Comparison of ENCODE assay signal across 8 cellular contexts in the genomic region with DNA sequence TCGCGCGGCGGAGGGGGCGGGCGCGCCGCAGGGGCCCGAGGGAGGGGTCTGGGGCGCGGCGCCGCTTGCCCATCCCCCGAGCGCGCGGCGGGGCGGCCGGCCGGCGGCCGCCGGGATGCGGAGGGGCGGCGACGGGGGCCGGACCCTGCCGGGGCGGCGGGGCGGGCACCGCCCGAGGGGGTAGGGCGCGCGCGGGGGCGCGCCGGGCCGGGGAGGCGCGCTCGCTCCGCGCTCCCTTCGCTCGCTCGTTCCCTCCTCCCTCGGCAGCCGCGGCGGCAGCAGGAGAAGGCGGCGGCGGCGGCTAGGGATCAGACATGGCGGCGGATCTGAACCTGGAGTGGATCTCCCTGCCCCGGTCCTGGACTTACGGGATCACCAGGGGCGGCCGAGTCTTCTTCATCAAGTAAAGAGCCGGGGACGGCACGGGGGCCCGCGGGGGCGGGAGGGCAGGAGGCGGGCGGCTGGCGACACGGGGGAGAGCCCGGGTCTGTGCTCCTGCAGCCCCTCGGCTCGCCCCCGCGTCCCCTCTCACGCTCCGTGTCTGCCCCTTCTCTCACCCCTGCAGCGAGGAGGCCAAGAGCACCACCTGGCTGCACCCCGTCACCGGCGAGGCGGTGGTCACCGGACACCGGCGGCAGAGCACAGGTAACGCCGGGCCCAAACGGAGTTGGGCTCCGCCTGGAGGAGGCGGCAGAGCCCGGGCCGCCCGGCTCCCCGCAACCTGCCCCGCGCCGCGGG. TPM values are rescaled to one million over a fixed set of nuclear protein-coding genes. Genes with fewer than 3 reads are reported as not detected.
A peak's percentile ranks its signal among the peaks of the same experiment; 100 is the strongest.
DNase-seq lines count a peak whose midpoint lies in the region; ATAC-seq, FAIRE-seq and TF ChIP-seq lines count a peak whose summit lies in the region.

A gene with protein sequence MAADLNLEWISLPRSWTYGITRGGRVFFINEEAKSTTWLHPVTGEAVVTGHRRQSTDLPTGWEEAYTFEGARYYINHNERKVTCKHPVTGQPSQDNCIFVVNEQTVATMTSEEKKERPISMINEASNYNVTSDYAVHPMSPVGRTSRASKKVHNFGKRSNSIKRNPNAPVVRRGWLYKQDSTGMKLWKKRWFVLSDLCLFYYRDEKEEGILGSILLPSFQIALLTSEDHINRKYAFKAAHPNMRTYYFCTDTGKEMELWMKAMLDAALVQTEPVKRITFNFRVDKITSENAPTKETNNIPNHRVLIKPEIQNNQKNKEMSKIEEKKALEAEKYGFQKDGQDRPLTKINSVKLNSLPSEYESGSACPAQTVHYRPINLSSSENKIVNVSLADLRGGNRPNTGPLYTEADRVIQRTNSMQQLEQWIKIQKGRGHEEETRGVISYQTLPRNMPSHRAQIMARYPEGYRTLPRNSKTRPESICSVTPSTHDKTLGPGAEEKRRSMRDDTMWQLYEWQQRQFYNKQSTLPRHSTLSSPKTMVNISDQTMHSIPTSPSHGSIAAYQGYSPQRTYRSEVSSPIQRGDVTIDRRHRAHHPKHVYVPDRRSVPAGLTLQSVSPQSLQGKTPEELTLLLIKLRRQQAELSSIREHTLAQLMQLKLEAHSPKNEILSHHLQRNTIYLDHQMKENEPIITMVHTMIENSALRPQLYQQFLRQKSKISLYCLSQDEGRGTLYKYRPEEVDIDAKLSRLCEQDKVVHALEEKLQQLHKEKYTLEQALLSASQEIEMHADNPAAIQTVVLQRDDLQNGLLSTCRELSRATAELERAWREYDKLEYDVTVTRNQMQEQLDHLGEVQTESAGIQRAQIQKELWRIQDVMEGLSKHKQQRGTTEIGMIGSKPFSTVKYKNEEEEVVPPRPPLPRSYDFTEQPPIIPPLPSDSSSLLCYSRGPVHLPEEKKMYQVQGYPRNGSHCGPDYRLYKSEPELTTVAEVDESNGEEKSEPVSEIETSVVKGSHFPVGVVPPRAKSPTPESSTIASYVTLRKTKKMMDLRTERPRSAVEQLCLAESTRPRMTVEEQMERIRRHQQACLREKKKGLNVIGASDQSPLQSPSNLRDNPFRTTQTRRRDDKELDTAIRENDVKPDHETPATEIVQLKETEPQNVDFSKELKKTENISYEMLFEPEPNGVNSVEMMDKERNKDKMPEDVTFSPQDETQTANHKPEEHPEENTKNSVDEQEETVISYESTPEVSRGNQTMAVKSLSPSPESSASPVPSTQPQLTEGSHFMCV (plus strand): TSS at position 248 of the 738 bp plus-strand sequence. CDS start 67 bp downstream, at position 315.

- intact Hi-C loops in adrenal gland (cut with DNase I), result no loop called here
- intact Hi-C loops in Right ventricle myocardium superior (cut with DNase I), result loop anchor here (5.0 kb wide), 1 partner anchor 48 kb away; no protein-coding TSS in a partner anchor

- DNase-seq in HuH-7 (ENCODE audit: low spot score), result peak; percentile 76
- DNase-seq in RKO (ENCODE audit: low spot score), result peak; percentile 60
- DNase-seq in adrenal gland, result peak; percentile 75 to 82 (median 79)
- peak; percentile 88 for DNase-seq in Right ventricle myocardium superior
- DNase-seq in occipital lobe (lab: John Stamatoyannopoulos, UW), result peak; percentile 30
- DNase-seq in urothelium cell line (ENCODE audit: low spot score), result peak; percentile 88

- WGBS in adrenal gland, 4 donors, result 0% methylated on average over 3 to 101 of the region's 103 CpGs

- peaks cover 0 to 9% (median 9%) of the 10 kb centered on the region in 3 donors for H3K9me3 ChIP-seq in adrenal gland (replicated peaks in 1 of 3)

- peak in 1 of 2 donors; percentile 77 for TF ChIP-seq POLR2A in adrenal gland (IDR thresholded peaks at IDR 0.05)

- peak within 1 kb of the TSS; percentile 76 to 94 (median 91) for H3K27ac ChIP-seq in adrenal gland

- TF ChIP-seq CTCF in adrenal gland (IDR thresholded peaks at IDR 0.05), result peak in 2 of 6 experiments; percentile 18 to 28

- H3K27me3 ChIP-seq in adrenal gland, result no peaks in the 10 kb centered on the region

- no peaks in the 10 kb centered on the region for H3K36me3 ChIP-seq in adrenal gland (replicated peaks in 1 of 2)

- peaks cover 6 to 22% of the 10 kb centered on the region in 2 donors for H3K4me1 ChIP-seq in adrenal gland (replicated peaks in 1 of 2)

- peak; percentile 61 for FAIRE-seq in urothelium cell line (lab: Jason Lieb, UNC)

- peak; percentile 90 for ATAC-seq in Right ventricle myocardium superior (ENCODE audit: poor library complexity)
- no peak for ATAC-seq in GM21737 (IDR thresholded peaks at IDR 0.05; ENCODE audit: unreplicated experiment)

- H3K4me3 ChIP-seq in GM08714 (ENCODE audit: low read length) (peak within 1 kb of the TSS; percentile 44), adrenal gland (peak within 1 kb of the TSS; percentile 18 to 96 (median 74))

RNA-seq across cellular contexts. Expression of the gene that starts here (rescaled TPM):
- total RNA-seq in adrenal gland, result 100 to 1,000 TPM in 4 of 8 donors, 10 to 100 TPM in 4; 26.1 to 165 (median 99.3) TPM
- 10 to 100 TPM; 32.4 to 60.5 (median 47.5) TPM for polyA plus RNA-seq in adrenal gland
- total RNA-seq in Right ventricle myocardium superior, result 55.5 TPM
- 73.6 TPM for total RNA-seq in occipital lobe

Comparison
In these comparisons a context has a peak if more than half of its experiments do, and no peak if none do; other contexts are left out.
1. DNase-seq: peak in every context shown above with its lines; median percentile 88 in Right ventricle myocardium superior; 88 in urothelium cell line; 79 in adrenal gland; 76 in HuH-7; 60 in RKO; 30 in occipital lobe.